ENCODE assay signal across 14 cellular contexts in genomic region chr10:5893321-5893720, GRCh38.
"Had no signal": no experiment of that assay in that cellular context is flagged by ENCODE, and none has a peak within 500 bp of the region (broad histone marks: within the 10 kb centered on the region; RNA-seq: fewer than 3 reads in every experiment).

No MANE protein-coding gene starts in this region.

- H3K27me3 Mint-ChIP-seq: activated CD4-positive, alpha-beta T cell treated with anti-CD3 and anti-CD28 coated beads, Interleukin-2, amount 10 ng/mL, durations not matched to agents 24 days and 14 days; activated naive CD4-positive, alpha-beta T cell treated with anti-CD3 and anti-CD28 coated beads, Interleukin-2, amount 10 ng/mL, durations not matched to agents 7 days and 5 days; T-cell had no signal

- H3K9me3 Mint-ChIP-seq: activated CD4-positive, alpha-beta T cell treated with anti-CD3 and anti-CD28 coated beads, Interleukin-2, amount 10 ng/mL, durations not matched to agents 24 days and 14 days had no signal

- ATAC-seq: foreskin keratinocyte, sciatic nerve, T-cell had no signal

- H3K27me3 ChIP-seq: adrenal gland, foreskin keratinocyte, spleen, suprapubic skin, upper lobe of left lung had no signal

- H3K4me3 Mint-ChIP-seq: activated naive CD4-positive, alpha-beta T cell treated with anti-CD3 and anti-CD28 coated beads, Interleukin-2, amount 10 ng/mL, durations not matched to agents 7 days and 5 days had no signal

- H3K27ac ChIP-seq: foreskin keratinocyte, neutrophil, SK-N-MC, suprapubic skin had no signal

- H3K27ac Mint-ChIP-seq: activated naive CD4-positive, alpha-beta T cell treated with anti-CD3 and anti-CD28 coated beads, Interleukin-2, amount 10 ng/mL, durations not matched to agents 7 days and 5 days had no signal

- H3K4me3 ChIP-seq: adrenal gland, SK-N-MC, spleen, suprapubic skin, upper lobe of left lung had no signal

- H3K9me3 ChIP-seq: adrenal gland, neutrophil, suprapubic skin had no signal

- DNase-seq: activated CD4-positive, alpha-beta T cell treated with anti-CD3 and anti-CD28 coated beads, Interleukin-2, amount 10 ng/mL, durations not matched to agents 24 days and 14 days; activated CD8-positive, alpha-beta memory T cell treated with anti-CD3 and anti-CD28 coated beads for 24 hours; activated naive CD4-positive, alpha-beta T cell treated with anti-CD3 and anti-CD28 coated beads, Interleukin-2, amount 10 ng/mL, durations not matched to agents 7 days and 5 days; foreskin keratinocyte; spleen; stimulated activated CD4-positive, alpha-beta T cell treated with anti-CD3 and anti-CD28 coated beads, Interleukin-2, amount 100 ng/mL, for 24 hours; stimulated activated naive CD4-positive, alpha-beta T cell; T-cell; upper lobe of left lung had no signal
